20 cellular contexts compared by ENCODE assay signal in genomic region chr1:87462894-87463293, GRCh38.
"Had no signal": no experiment of that assay in that cellular context is flagged by ENCODE, and none has a peak within 500 bp of the region (broad histone marks: within the 10 kb centered on the region; RNA-seq: fewer than 3 reads in every experiment).

No MANE protein-coding gene starts in this region.

- H3K9me3 ChIP-seq: gastroesophageal sphincter, prostate gland, thoracic aorta had no signal

- H3K4me3 ChIP-seq: gastroesophageal sphincter, prostate gland, thoracic aorta had no signal

- H3K27me3 ChIP-seq: gastroesophageal sphincter had no signal

- H3K36me3 ChIP-seq: gastroesophageal sphincter, prostate gland, thoracic aorta had no signal

- H3K4me1 ChIP-seq: prostate gland had no signal

- DNase-seq: activated CD8-positive, alpha-beta memory T cell treated with anti-CD3 and anti-CD28 coated beads for 24 hours; activated CD8-positive, alpha-beta memory T cell treated with anti-CD3 and anti-CD28 coated beads, Interleukin-2, amount 50 U/mL, for 4 hours; activated T-cell treated with anti-CD3 and anti-CD28 coated beads, Interleukin-2, amount 50 U/mL, for 24 hours; aorta; head of caudate nucleus; hypothalamus; left ventricle myocardium superior; mammary epithelial cell; midbrain; natural killer cell; stimulated activated CD4-positive, alpha-beta T cell treated with anti-CD3 and anti-CD28 coated beads, Interleukin-4, amount 100 ng/mL, for 1 hour; stimulated activated naive CD4-positive, alpha-beta T cell had no signal

- H3K27ac ChIP-seq: epithelial cell of prostate, gastroesophageal sphincter, prostate gland, thoracic aorta, VCaP had no signal

- ATAC-seq: activated CD4-positive, CD25-positive, alpha-beta regulatory T cell treated with anti-CD3 and anti-CD28 coated beads, Interleukin-2, amount 50 U/mL, for 24 hours; activated naive CD4-positive, alpha-beta T cell treated with anti-CD3 and anti-CD28 coated beads, Interleukin-2, amount 50 U/mL, for 72 hours; activated T-helper 17 cell treated with anti-CD3 and anti-CD28 coated beads, Interleukin-2, amount 50 U/mL, for 72 hours; gastroesophageal sphincter; left ventricle myocardium superior; natural killer cell had no signal
